In genomic region chr18:1392865-1393734, GRCh38 we compare ENCODE assay signal across 20 cellular contexts.
DNase-seq lines count a peak whose midpoint lies in the region; ATAC-seq and TF ChIP-seq lines count a peak whose summit lies in the region.
"Had no signal": no experiment of that assay in that cellular context is flagged by ENCODE, and none has a peak within 500 bp of the region (broad histone marks: within the 10 kb centered on the region; RNA-seq: fewer than 3 reads in every experiment).

No MANE protein-coding gene starts in this region.

- H3K36me3 ChIP-seq in hepatocyte (replicated peaks; ENCODE audit: insufficient read depth, low read depth) (no peaks in the 10 kb centered on the region), aorta (ENCODE audit: control insufficient read depth in 1 of 2, insufficient read depth in 2 of 2, low read length in 1 of 2) (no peaks in the 10 kb centered on the region)
- H3K36me3 ChIP-seq: SJCRH30 had no signal

- no peak overlapping the region for H3K27ac Mint-ChIP-seq in activated naive CD4-positive, alpha-beta T cell treated with anti-CD3 and anti-CD28 coated beads, Interleukin-2, amount 50 U/mL, for 72 hours
- H3K27ac Mint-ChIP-seq: B cell had no signal

- DNase-seq in SIG-M5 treated with dmso at 0.1 percent for 504 hours (lab: John Stamatoyannopoulos, UW; ENCODE audit: unreplicated experiment) (peak; percentile 20), SIG-M5 (lab: John Stamatoyannopoulos, UW) (no peak), NCI-H748 treated with DMSO at 0.1 percent for 48 hours (lab: John Stamatoyannopoulos, UW) (peak; percentile 93), hepatocyte (ENCODE audit: low spot score) (no peak), aorta (no peak), mesenteric fat pad (ENCODE audit: low spot score) (no peak)
- DNase-seq in activated naive CD4-positive, alpha-beta T cell treated with anti-CD3 and anti-CD28 coated beads, Interleukin-2, amount 50 U/mL, for 72 hours (ENCODE audit: low spot score in 2 of 2), result no peak
- DNase-seq: 8988T, DMS 273 treated with DMSO at 0.1 percent for 48 hours, EL, KBM-7, MV-4-11, NCI-H1436, NCI-H2029 treated with DMSO at 0.1 percent for 48 hours, NCI-H2171, NCI-H526, OCI-M1, SJCRH30 had no signal

- peak overlapping the region; percentile 41 for H3K4me2 ChIP-seq in hepatocyte

- no peak for ATAC-seq in aorta (ENCODE audit: low FRiP score)
- no peak for ATAC-seq in GM19463 (IDR thresholded peaks at IDR 0.05; ENCODE audit: unreplicated experiment)
- no peak for ATAC-seq in activated naive CD4-positive, alpha-beta T cell treated with anti-CD3 and anti-CD28 coated beads, Interleukin-2, amount 50 U/mL, for 72 hours

- no peaks in the 10 kb centered on the region for H3K9me2 ChIP-seq in hepatocyte (replicated peaks; ENCODE audit: insufficient read depth)

- 59% methylated on average over 7 of the region's 7 CpGs for WGBS in hepatocyte (ENCODE audit: low lambda C conversion rate, missing lambda C conversion rate)
- WGBS in aorta, 2 donors, result 79 to 80% methylated on average over 7 of the region's 7 CpGs

- no peaks in the 10 kb centered on the region for H3K27me3 ChIP-seq in hepatocyte
- H3K27me3 ChIP-seq in aorta (ENCODE audit: control insufficient read depth in 1 of 2, insufficient read depth in 2 of 2, low read length in 1 of 2), result no peaks in the 10 kb centered on the region
- H3K27me3 ChIP-seq: SJCRH30 had no signal

- H3K4me3 ChIP-seq in hepatocyte, result no peak overlapping the region
- H3K4me3 ChIP-seq in aorta (ENCODE audit: low read length in 2 of 2), result no peak overlapping the region
- H3K4me3 ChIP-seq: SJCRH30 had no signal

- H3K27ac ChIP-seq in hepatocyte (no peak overlapping the region), aorta (ENCODE audit: low read depth in 1 of 2, low read length in 2 of 2) (no peak overlapping the region)
- H3K27ac ChIP-seq: SJCRH30 had no signal

- H3K79me2 ChIP-seq in hepatocyte, result no peaks in the 10 kb centered on the region

- H2AFZ ChIP-seq in hepatocyte, result no peak overlapping the region

- H3K36me3 Mint-ChIP-seq in activated naive CD4-positive, alpha-beta T cell treated with anti-CD3 and anti-CD28 coated beads, Interleukin-2, amount 50 U/mL, for 72 hours, result no peaks in the 10 kb centered on the region

- H3K9me3 ChIP-seq in hepatocyte (ENCODE audit: low read depth), result no peaks in the 10 kb centered on the region
- H3K9me3 ChIP-seq in aorta (ENCODE audit: control insufficient read depth, low read length), result no peaks in the 10 kb centered on the region
- H3K9me3 ChIP-seq: SJCRH30 had no signal

- TF ChIP-seq CTCF in hepatocyte (IDR thresholded peaks at IDR 0.05; ENCODE audit: poor library complexity), result no peak

- intact Hi-C loops in aorta (cut with DNase I), result no loop called here

- H4K20me1 ChIP-seq in hepatocyte (ENCODE audit: insufficient read depth, poor library complexity, severe bottlenecking), result no peaks in the 10 kb centered on the region

- H3K4me1 ChIP-seq in hepatocyte (ENCODE audit: insufficient read depth) (peaks cover 8% of the 10 kb centered on the region), aorta (ENCODE audit: control insufficient read depth in 1 of 2, insufficient read depth in 2 of 2, low read length in 2 of 2) (no peaks in the 10 kb centered on the region)
- H3K4me1 ChIP-seq: SJCRH30 had no signal

- H3K9me3 Mint-ChIP-seq in activated naive CD4-positive, alpha-beta T cell treated with anti-CD3 and anti-CD28 coated beads, Interleukin-2, amount 50 U/mL, for 72 hours, result peaks cover 8 to 9% of the 10 kb centered on the region in 2 donors

Comparison
In these comparisons a context has a peak if more than half of its experiments do, and no peak if none do; other contexts are left out.
1. DNase-seq: peak in SIG-M5 treated with dmso at 0.1 percent for 504 hours (single experiment) and NCI-H748 treated with DMSO at 0.1 percent for 48 hours (single experiment); none in SIG-M5 (single experiment), hepatocyte (single experiment), aorta (0 of 2), mesenteric fat pad (single experiment) and activated naive CD4-positive, alpha-beta T cell treated with anti-CD3 and anti-CD28 coated beads, Interleukin-2, amount 50 U/mL, for 72 hours (0 of 2).